Comparison of ENCODE assay signal across 24 cellular contexts in genomic region chr1:91807921-91808620, GRCh38.
"Had no signal": no experiment of that assay in that cellular context is flagged by ENCODE, and none has a peak within 500 bp of the region (broad histone marks: within the 10 kb centered on the region; RNA-seq: fewer than 3 reads in every experiment).

No MANE protein-coding gene starts in this region.

- H3K9me3 ChIP-seq: adrenal gland, colonic mucosa, esophagus squamous epithelium, gastroesophageal sphincter, psoas muscle, right atrium auricular region, thyroid gland had no signal

- H3K4me3 ChIP-seq: adrenal gland, colonic mucosa, dorsolateral prefrontal cortex, esophagus squamous epithelium, gastroesophageal sphincter, psoas muscle, right atrium auricular region, thyroid gland had no signal

- H3K9me3 Mint-ChIP-seq: activated B cell treated with CpG ODN at 0.5 μM for 24 hours; activated T-cell treated with anti-CD3 and anti-CD28 coated beads, Interleukin-2, amount 50 U/mL, for 24 hours; activated T-helper 2 cell treated with anti-CD3 and anti-CD28 coated beads, Interferon-gamma antibody, Interleukin-2, Interleukin-4, amounts not matched to agents 10 μg/mL and 5 μg/mL and 100 μg/mL, durations not matched to agents 14 hours and 24 hours and 36 hours; T-helper 1 cell treated with Interleukin-12 subunit alpha and Interleukin-12 subunit beta and Interleukin-4 antibody, amounts not matched to agents 30 μg/mL and 1 μg/mL, for 36 hours had no signal

- H3K27me3 Mint-ChIP-seq: activated B cell treated with CpG ODN at 0.5 μM for 24 hours; activated naive CD8-positive, alpha-beta T cell; activated T-cell treated with anti-CD3 and anti-CD28 coated beads, Interleukin-2, amount 50 U/mL, for 24 hours had no signal

- H3K36me3 ChIP-seq: adrenal gland, colonic mucosa, esophagus squamous epithelium, gastroesophageal sphincter, right atrium auricular region, thyroid gland had no signal

- ATAC-seq: activated CD4-positive, alpha-beta T cell treated with anti-CD3 and anti-CD28 coated beads for 36 hours; gastroesophageal sphincter; left colon; psoas muscle; stimulated activated naive CD8-positive, alpha-beta T cell treated with anti-CD3 and anti-CD28 coated beads, Interleukin-15, Interleukin-2, amounts not matched to agents 100 U/mL and 50 U/mL, for 24 hours had no signal

- DNase-seq: activated B cell treated with CpG ODN at 0.5 μM for 24 hours; activated CD4-positive, alpha-beta T cell treated with anti-CD3 and anti-CD28 coated beads for 36 hours; activated CD4-positive, alpha-beta T cell treated with anti-CD3 and anti-CD28 coated beads, Interleukin-2, amount 50 U/mL, for 4 hours; activated CD8-positive, alpha-beta memory T cell treated with anti-CD3 and anti-CD28 coated beads for 24 hours; activated CD8-positive, alpha-beta memory T cell treated with anti-CD3 and anti-CD28 coated beads, Interleukin-2, amount 50 U/mL, for 4 hours; activated naive CD4-positive, alpha-beta T cell; activated T-cell treated with anti-CD3 and anti-CD28 coated beads, Interleukin-2, amount 50 U/mL, for 24 hours; colonic mucosa; dorsolateral prefrontal cortex; esophagus squamous epithelium; head of caudate nucleus; left colon; mesenchymal stem cell; psoas muscle; stimulated activated CD4-positive, alpha-beta T cell treated with anti-CD3 and anti-CD28 coated beads, Interleukin-12 subunit alpha, Interleukin-12 subunit beta, amount 100 ng/mL, for 4 hours; stimulated activated CD4-positive, alpha-beta T cell treated with anti-CD3 and anti-CD28 coated beads, Interleukin-4, amount 100 ng/mL, for 4 hours; stimulated activated naive CD8-positive, alpha-beta T cell treated with anti-CD3 and anti-CD28 coated beads, Interleukin-15, Interleukin-2, amounts not matched to agents 100 U/mL and 50 U/mL, for 24 hours; thyroid gland had no signal

- H3K27ac Mint-ChIP-seq: activated B cell treated with CpG ODN at 0.5 μM for 24 hours; activated CD4-positive, alpha-beta T cell treated with anti-CD3 and anti-CD28 coated beads for 36 hours; activated naive CD8-positive, alpha-beta T cell; activated T-cell treated with anti-CD3 and anti-CD28 coated beads, Interleukin-2, amount 50 U/mL, for 24 hours; activated T-helper 2 cell treated with anti-CD3 and anti-CD28 coated beads, Interferon-gamma antibody, Interleukin-2, Interleukin-4, amounts not matched to agents 10 μg/mL and 5 μg/mL and 100 μg/mL, durations not matched to agents 14 hours and 24 hours and 36 hours; T-helper 1 cell treated with Interleukin-12 subunit alpha and Interleukin-12 subunit beta and Interleukin-4 antibody, amounts not matched to agents 30 μg/mL and 1 μg/mL, for 36 hours had no signal

- H3K4me3 Mint-ChIP-seq: activated B cell treated with CpG ODN at 0.5 μM for 24 hours; activated CD4-positive, alpha-beta T cell treated with anti-CD3 and anti-CD28 coated beads for 36 hours; activated naive CD8-positive, alpha-beta T cell; activated T-cell treated with anti-CD3 and anti-CD28 coated beads, Interleukin-2, amount 50 U/mL, for 24 hours; T-helper 1 cell treated with Interleukin-12 subunit alpha and Interleukin-12 subunit beta and Interleukin-4 antibody, amounts not matched to agents 30 μg/mL and 1 μg/mL, for 36 hours had no signal

- H3K27me3 ChIP-seq: adrenal gland, colonic mucosa, esophagus squamous epithelium, gastroesophageal sphincter, right atrium auricular region, thyroid gland had no signal

- H3K27ac ChIP-seq: colonic mucosa, dorsolateral prefrontal cortex, psoas muscle, right atrium auricular region, thyroid gland had no signal
